Comparison of ENCODE assay signal across 18 cellular contexts in genomic region chr4:37522996-37523395, GRCh38.
DNase-seq lines count a peak whose midpoint lies in the region; ATAC-seq and TF ChIP-seq lines count a peak whose summit lies in the region.
"Had no signal": no experiment of that assay in that cellular context is flagged by ENCODE, and none has a peak within 500 bp of the region (broad histone marks: within the 10 kb centered on the region; RNA-seq: fewer than 3 reads in every experiment).

No MANE protein-coding gene starts in this region.

- H3K36me3 Mint-ChIP-seq in GM23338 (ENCODE audit: low read depth), result peaks cover 4% of the 10 kb centered on the region; the same call in 1 of the 3 replicates
- no peaks in the 10 kb centered on the region for H3K36me3 Mint-ChIP-seq in endodermal cell (ENCODE audit: low read depth)
- H3K36me3 Mint-ChIP-seq in activated naive CD4-positive, alpha-beta T cell treated with anti-CD3 and anti-CD28 coated beads for 36 hours (ENCODE audit: low read depth), result no peaks in the 10 kb centered on the region

- H3K27ac Mint-ChIP-seq in GM23338, result no peak overlapping the region
- H3K27ac Mint-ChIP-seq in endodermal cell, result no peak overlapping the region
- H3K27ac Mint-ChIP-seq in activated naive CD4-positive, alpha-beta T cell treated with anti-CD3 and anti-CD28 coated beads for 36 hours, result no peak overlapping the region
- H3K27ac Mint-ChIP-seq: T-helper 1 cell treated with Interleukin-12 subunit alpha and Interleukin-12 subunit beta and Interleukin-4 antibody, amounts not matched to agents 30 μg/mL and 1 μg/mL, for 36 hours had no signal

- H3K9me3 ChIP-seq in endodermal cell (ENCODE audit: control insufficient read depth, low read length), result no peaks in the 10 kb centered on the region
- H3K9me3 ChIP-seq: HAP-1 had no signal

- peaks cover under 1% of the 10 kb centered on the region; the same call in 1 of the 3 replicates for H3K4me1 Mint-ChIP-seq in GM23338
- no peaks in the 10 kb centered on the region for H3K4me1 Mint-ChIP-seq in endodermal cell
- H3K4me1 Mint-ChIP-seq in activated naive CD4-positive, alpha-beta T cell treated with anti-CD3 and anti-CD28 coated beads for 36 hours (ENCODE audit: low read depth), result no peaks in the 10 kb centered on the region

- H3F3A ChIP-seq in GM23338 (replicated peaks; ENCODE audit: low read depth), result no peaks in the 10 kb centered on the region

- H3K4me3 ChIP-seq in GM23338, result no peak overlapping the region
- no peak overlapping the region for H3K4me3 ChIP-seq in endodermal cell (ENCODE audit: low read length)
- H3K4me3 ChIP-seq: HAP-1 had no signal

- no peaks in the 10 kb centered on the region for H3K79me2 ChIP-seq in GM23338 (replicated peaks; ENCODE audit: insufficient read depth)

- ATAC-seq in GM23338, result no peak; the same call in 2 of the 3 replicates

- H3K9me2 ChIP-seq in GM23338 (ENCODE audit: insufficient read depth), result no peaks in the 10 kb centered on the region

- H3K9me3 Mint-ChIP-seq in GM23338, result peaks cover 7% of the 10 kb centered on the region; the same call in 1 of the 3 replicates
- H3K9me3 Mint-ChIP-seq in endodermal cell, result peaks cover 4% of the 10 kb centered on the region
- peaks cover 6% of the 10 kb centered on the region for H3K9me3 Mint-ChIP-seq in activated naive CD4-positive, alpha-beta T cell treated with anti-CD3 and anti-CD28 coated beads for 36 hours

- H3K4me3 Mint-ChIP-seq in GM23338, result no peak overlapping the region
- no peak overlapping the region for H3K4me3 Mint-ChIP-seq in endodermal cell
- no peak overlapping the region for H3K4me3 Mint-ChIP-seq in activated naive CD4-positive, alpha-beta T cell treated with anti-CD3 and anti-CD28 coated beads for 36 hours
- H3K4me3 Mint-ChIP-seq: T-helper 1 cell treated with Interleukin-12 subunit alpha and Interleukin-12 subunit beta and Interleukin-4 antibody, amounts not matched to agents 30 μg/mL and 1 μg/mL, for 36 hours had no signal

- CTCF ChIA-PET in activated naive CD4-positive, alpha-beta T cell treated with anti-CD3 and anti-CD28 coated beads for 36 hours (lab: Charles Lee), result no interaction called here

- TF ChIP-seq CTCF in GM23338 (conservative IDR thresholded peaks at IDR 0.05; ENCODE audit: low read depth in 2 of 2), result peak in 1 of 2 experiments; percentile 33; a peak in 2 of 4 replicates
- TF ChIP-seq CTCF in endodermal cell (conservative IDR thresholded peaks at IDR 0.05), result peak; percentile 50

- H3K27me3 Mint-ChIP-seq in GM23338 (ENCODE audit: insufficient read depth, low read depth, poor library complexity) (peaks cover 3% of the 10 kb centered on the region), endodermal cell (ENCODE audit: insufficient read depth) (no peaks in the 10 kb centered on the region)
- H3K27me3 Mint-ChIP-seq in activated naive CD4-positive, alpha-beta T cell treated with anti-CD3 and anti-CD28 coated beads for 36 hours (ENCODE audit: low read depth), result no peaks in the 10 kb centered on the region

- H3K9ac ChIP-seq in endodermal cell (ENCODE audit: extremely low read depth, low read length, poor library complexity, severe bottlenecking), result no peak overlapping the region

- WGBS in endodermal cell (ENCODE audit: insufficient coverage in 1 of 2, insufficient read length in 1 of 2), 2 experiments, result 0% methylated on average over 1 of the region's 1 CpG; no CpG with 5 or more reads in 1 of the 2 experiments

- no peaks in the 10 kb centered on the region for H3K36me3 ChIP-seq in GM23338 (ENCODE audit: insufficient read depth)
- H3K36me3 ChIP-seq in endodermal cell (ENCODE audit: control insufficient read depth, insufficient read depth, low read length), result no peaks in the 10 kb centered on the region
- H3K36me3 ChIP-seq: HAP-1 had no signal

- intact Hi-C loops in activated naive CD4-positive, alpha-beta T cell treated with anti-CD3 and anti-CD28 coated beads for 36 hours (cut with micrococcal nuclease), result no loop called here

- no peak overlapping the region for H3K27ac ChIP-seq in GM23338 (ENCODE audit: low read depth)
- H3K27ac ChIP-seq in endodermal cell (ENCODE audit: low read depth, low read length), result no peak overlapping the region
- H3K27ac ChIP-seq: C4-2B, RWPE1 had no signal

- H4K20me1 ChIP-seq in GM23338 (replicated peaks; ENCODE audit: insufficient read depth), result no peaks in the 10 kb centered on the region

- no peak overlapping the region for H2AFZ ChIP-seq in GM23338

- H3K27me3 ChIP-seq in GM23338 (ENCODE audit: insufficient read depth), result no peaks in the 10 kb centered on the region
- H3K27me3 ChIP-seq in endodermal cell (ENCODE audit: control insufficient read depth, insufficient read depth, low read length, poor library complexity, severe bottlenecking), result no peaks in the 10 kb centered on the region

- H3K4me2 ChIP-seq in GM23338, result no peak overlapping the region

- DNase-seq in GM23338 (ENCODE audit: low spot score) (peak; percentile 10), M059J (ENCODE audit: low read depth) (peak; percentile 46), endodermal cell (no peak), renal cortical epithelial cell (ENCODE audit: low read depth) (peak; percentile 77), ecto neural progenitor cell (ENCODE audit: low spot score) (no peak)
- no peak for DNase-seq in activated naive CD4-positive, alpha-beta T cell treated with anti-CD3 and anti-CD28 coated beads for 36 hours
- no peak for DNase-seq in activated CD8-positive, alpha-beta memory T cell treated with anti-CD3 and anti-CD28 coated beads, Interleukin-2, amount 50 U/mL, for 4 hours
- DNase-seq: ACHN, DMS79 treated with DMSO at 0.1 percent for 48 hours, NCI-H1417 treated with DMSO at 0.1 percent for 48 hours, NCI-H187 treated with DMSO at 0.1 percent for 48 hours, NCI-H226, NCI-H524, SIG-M5 had no signal

- H3K4me1 ChIP-seq in GM23338 (ENCODE audit: insufficient read depth) (no peaks in the 10 kb centered on the region), endodermal cell (ENCODE audit: control insufficient read depth, insufficient read depth, low read length) (no peaks in the 10 kb centered on the region)
- H3K4me1 ChIP-seq: HAP-1 had no signal

TF ChIP-seq in GM23338, 12 proteins besides CTCF, POLR2A, EP300 and RAD21:
- no peak for TF ChIP-seq EZH2 (IDR thresholded peaks at IDR 0.05; ENCODE audit: low read depth, unreplicated experiment)
TF ChIP-seq in GM23338: peak in this region for 0.

Comparison
In these comparisons a context has a peak if more than half of its experiments do, and no peak if none do; other contexts are left out.
1. DNase-seq: peak in GM23338 (single experiment), M059J (single experiment) and renal cortical epithelial cell (single experiment); none in endodermal cell (single experiment), activated naive CD4-positive, alpha-beta T cell treated with anti-CD3 and anti-CD28 coated beads for 36 hours (single experiment), ecto neural progenitor cell (single experiment) and activated CD8-positive, alpha-beta memory T cell treated with anti-CD3 and anti-CD28 coated beads, Interleukin-2, amount 50 U/mL, for 4 hours (single experiment).